In the genomic region with DNA sequence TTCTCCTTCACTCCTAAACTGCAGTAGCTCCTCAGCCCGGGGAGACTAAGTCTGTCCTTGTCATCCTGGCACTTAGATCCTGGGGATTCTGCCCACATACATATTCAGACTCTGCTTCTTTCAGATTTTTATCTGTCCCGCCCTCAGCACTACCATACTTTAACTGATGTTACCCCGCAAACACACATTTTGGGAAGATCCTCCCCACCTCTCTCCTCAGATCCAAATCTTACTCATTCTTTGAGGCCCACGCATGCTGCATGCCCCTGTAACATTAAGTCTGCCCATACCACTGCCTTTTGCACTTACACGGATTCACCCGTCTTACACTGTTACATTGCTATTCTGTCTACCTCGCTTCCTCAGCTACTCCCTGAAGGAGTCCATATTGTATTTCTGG, we compare ENCODE assay signal across 16 cellular contexts. TPM values are rescaled to one million over a fixed set of nuclear protein-coding genes. Genes with fewer than 3 reads are reported as not detected.
DNase-seq lines count a peak whose midpoint lies in the region; ATAC-seq and TF ChIP-seq lines count a peak whose summit lies in the region.
"Had no signal": no experiment of that assay in that cellular context is flagged by ENCODE, and none has a peak within 500 bp of the region (broad histone marks: within the 10 kb centered on the region; RNA-seq: fewer than 3 reads in every experiment).

No MANE protein-coding gene starts in this region.

- H3K36me3 Mint-ChIP-seq in activated T-cell treated with anti-CD3 and anti-CD28 coated beads, Interleukin-2, amount 50 U/mL, for 24 hours (ENCODE audit: low read depth), result no peaks in the 10 kb centered on the region
- H3K36me3 Mint-ChIP-seq: CD4-positive, CD25-positive, alpha-beta regulatory T cell had no signal

- H3K9me3 ChIP-seq in RWPE2 (ENCODE audit: severe bottlenecking) (no peaks in the 10 kb centered on the region), esophagus muscularis mucosa (no peaks in the 10 kb centered on the region), muscle layer of colon (ENCODE audit: low read length) (no peaks in the 10 kb centered on the region), thyroid gland (no peaks in the 10 kb centered on the region)
- H3K9me3 ChIP-seq: HAP-1 had no signal

- TF ChIP-seq CTCF in RWPE2 (IDR thresholded peaks at IDR 0.05; ENCODE audit: poor library complexity, severe bottlenecking) (no peak), esophagus muscularis mucosa (IDR thresholded peaks at IDR 0.05) (no peak), thyroid gland (IDR thresholded peaks at IDR 0.05) (no peak)

- H3K9ac ChIP-seq in muscle layer of colon (ENCODE audit: low read length), result no peak overlapping the region

- no peaks in the 10 kb centered on the region for H3K27me3 ChIP-seq in RWPE2 (ENCODE audit: insufficient read depth, poor library complexity, severe bottlenecking)
- H3K27me3 ChIP-seq in esophagus muscularis mucosa, result no peaks in the 10 kb centered on the region
- no peaks in the 10 kb centered on the region for H3K27me3 ChIP-seq in muscle layer of colon (ENCODE audit: control insufficient read depth in 1 of 2, insufficient read depth in 2 of 2, low read length in 2 of 2)
- no peaks in the 10 kb centered on the region for H3K27me3 ChIP-seq in thyroid gland

- TF ChIP-seq POLR2A in esophagus muscularis mucosa (IDR thresholded peaks at IDR 0.05; ENCODE audit: low read depth) (no peak), thyroid gland (IDR thresholded peaks at IDR 0.05) (no peak)

- no peak overlapping the region for H3K4me3 Mint-ChIP-seq in activated T-cell treated with anti-CD3 and anti-CD28 coated beads, Interleukin-2, amount 50 U/mL, for 24 hours
- H3K4me3 Mint-ChIP-seq: CD4-positive, CD25-positive, alpha-beta regulatory T cell had no signal

- 82% methylated on average over 7 of the region's 7 CpGs for WGBS in esophagus muscularis mucosa
- WGBS in thyroid gland, 2 donors, result 96% methylated on average over 7 of the region's 7 CpGs

- H3K36me3 ChIP-seq in RWPE2 (ENCODE audit: low read depth), result no peaks in the 10 kb centered on the region
- H3K36me3 ChIP-seq in esophagus muscularis mucosa, result no peaks in the 10 kb centered on the region
- H3K36me3 ChIP-seq in muscle layer of colon (ENCODE audit: insufficient read depth, low read length), result no peaks in the 10 kb centered on the region
- H3K36me3 ChIP-seq in thyroid gland, result no peaks in the 10 kb centered on the region
- H3K36me3 ChIP-seq: HAP-1 had no signal

- ATAC-seq in RWPE2 (ENCODE audit: low read depth), result no peak

- H3K27ac ChIP-seq in RWPE2 (ENCODE audit: poor library complexity, severe bottlenecking) (peak overlapping the region; percentile 84), esophagus muscularis mucosa (replicated peaks in 1 of 4) (peak overlapping the region; percentile 80 to 93 (median 84)), muscle layer of colon (ENCODE audit: low read depth, low read length) (peak overlapping the region; percentile 63), thyroid gland (peak overlapping the region; percentile 89 to 92 (median 91))

- intact Hi-C loops in esophagus muscularis mucosa (cut with DNase I), result loop anchor here (2.0 to 10.0 kb wide), 2 partner anchors 40 to 410 kb away; no protein-coding TSS in a partner anchor
- intact Hi-C loops in thyroid gland (cut with DNase I), result no loop called here

- H3K4me3 ChIP-seq in RWPE2 (ENCODE audit: severe bottlenecking) (no peak overlapping the region), esophagus muscularis mucosa (no peak overlapping the region), muscle layer of colon (ENCODE audit: low read depth in 1 of 2, low read length in 2 of 2) (no peak overlapping the region), thyroid gland (replicated peaks in 1 of 3) (no peak overlapping the region)
- H3K4me3 ChIP-seq: HAP-1 had no signal

- peaks cover 4% of the 10 kb centered on the region for H3K4me1 Mint-ChIP-seq in activated T-cell treated with anti-CD3 and anti-CD28 coated beads, Interleukin-2, amount 50 U/mL, for 24 hours (ENCODE audit: low read depth)

- H3K27ac Mint-ChIP-seq in activated T-cell treated with anti-CD3 and anti-CD28 coated beads, Interleukin-2, amount 50 U/mL, for 24 hours, result no peak overlapping the region
- H3K27ac Mint-ChIP-seq: B cell; CD4-positive, CD25-positive, alpha-beta regulatory T cell had no signal

- peaks cover 21% of the 10 kb centered on the region for H3K4me1 ChIP-seq in RWPE2 (ENCODE audit: insufficient read depth, poor library complexity, severe bottlenecking)
- peaks cover 0 to 40% (median 35%) of the 10 kb centered on the region in 4 donors for H3K4me1 ChIP-seq in esophagus muscularis mucosa
- peaks cover 17% of the 10 kb centered on the region for H3K4me1 ChIP-seq in muscle layer of colon (ENCODE audit: insufficient read depth, low read length)
- H3K4me1 ChIP-seq in thyroid gland, result peaks cover 39 to 47% of the 10 kb centered on the region in 2 donors

- DNase-seq in RWPE2 (ENCODE audit: low spot score), result no peak
- DNase-seq in esophagus muscularis mucosa (ENCODE audit: extremely low spot score), result no peak
- DNase-seq in thyroid gland, result no peak
- no peak for DNase-seq in stimulated activated CD4-positive, alpha-beta T cell treated with anti-CD3 and anti-CD28 coated beads, Interleukin-4, amount 100 ng/mL, for 24 hours
- DNase-seq in activated T-cell treated with anti-CD3 and anti-CD28 coated beads, Interleukin-2, amount 50 U/mL, for 24 hours, result no peak
- DNase-seq in stimulated activated naive CD4-positive, alpha-beta T cell treated with Interleukin-2 at 50 U/mL for 16 hours (lab: John Stamatoyannopoulos, UW), result no peak
- DNase-seq in D341Med (ENCODE audit: low spot score), result no peak
- DNase-seq: CD4-positive, CD25-positive, alpha-beta regulatory T cell; IMR-90; Karpas-422; NCI-H187 had no signal

- no peaks in the 10 kb centered on the region for H3K27me3 Mint-ChIP-seq in activated T-cell treated with anti-CD3 and anti-CD28 coated beads, Interleukin-2, amount 50 U/mL, for 24 hours
- H3K27me3 Mint-ChIP-seq: B cell; CD4-positive, CD25-positive, alpha-beta regulatory T cell had no signal

- H3K9me3 Mint-ChIP-seq in activated T-cell treated with anti-CD3 and anti-CD28 coated beads, Interleukin-2, amount 50 U/mL, for 24 hours, result no peaks in the 10 kb centered on the region
- H3K9me3 Mint-ChIP-seq: CD4-positive, CD25-positive, alpha-beta regulatory T cell had no signal

- TF ChIP-seq EP300 in esophagus muscularis mucosa (IDR thresholded peaks at IDR 0.05), result no peak

RNA-seq across cellular contexts. Expression of a gene that starts 36.1 kb away (rescaled TPM):
- total RNA-seq in esophagus muscularis mucosa (1 to 10 TPM; 1.7 to 2.4 (median 2.0) TPM), thyroid gland (1 to 10 TPM; 5.1 to 6.7 (median 6.0) TPM)

RNA-seq across cellular contexts. Expression of a gene that starts 36.4 kb away (rescaled TPM):
- total RNA-seq in esophagus muscularis mucosa (10 to 100 TPM; 71.1 to 96.8 (median 80.8) TPM), thyroid gland (100 to 1,000 TPM in 3 of 4 donors, 10 to 100 TPM in 1; 88.5 to 183 (median 115) TPM)

RNA-seq across cellular contexts. Expression of a gene that starts 43.3 kb away (rescaled TPM):
- total RNA-seq in esophagus muscularis mucosa (1 to 10 TPM in 2 of 4 donors, under 1 TPM in 2; 0.33 to 2.5 (median 0.75) TPM), thyroid gland (10 to 100 TPM in 1 of 4 donors, 1 to 10 TPM in 3; 8.8 to 26.9 (median 9.0) TPM)
- total RNA-seq: B cell; CD4-positive, CD25-positive, alpha-beta regulatory T cell; HT1080; SK-MEL-5 had no signal
